19 cellular contexts compared by ENCODE assay signal in the genomic region with DNA sequence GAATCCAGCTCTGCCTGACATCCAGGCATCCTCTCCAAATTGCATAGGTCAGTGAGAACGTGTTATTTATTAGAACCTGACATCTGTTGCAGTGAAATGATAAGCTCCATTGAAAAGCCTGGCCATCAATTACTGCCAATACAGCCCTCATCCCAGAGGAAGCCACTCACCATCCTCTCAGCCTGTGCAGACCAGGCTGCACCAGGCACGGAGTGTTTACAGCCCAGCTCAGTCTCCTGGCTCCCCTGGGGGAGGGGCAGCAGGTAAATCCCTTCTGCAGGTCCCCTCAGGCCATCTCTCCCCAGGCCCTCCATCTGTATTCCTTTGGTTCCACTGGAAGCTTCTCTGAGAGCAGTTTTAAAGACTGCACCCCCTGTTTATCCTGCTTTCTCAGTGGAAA.
"Had no signal": no experiment of that assay in that cellular context is flagged by ENCODE, and none has a peak within 500 bp of the region (broad histone marks: within the 10 kb centered on the region; RNA-seq: fewer than 3 reads in every experiment).

No MANE protein-coding gene starts in this region.

- ATAC-seq: activated CD8-positive, alpha-beta memory T cell treated with anti-CD3 and anti-CD28 coated beads, Interleukin-2, amount 10 ng/mL, durations not matched to agents 7 days and 5 days; activated naive CD4-positive, alpha-beta T cell treated with anti-CD3 and anti-CD28 coated beads, Interleukin-2, amount 50 U/mL, for 72 hours; left cardiac atrium; mucosa of descending colon; naive thymus-derived CD8-positive, alpha-beta T cell; right lobe of liver had no signal

- H3K27ac Mint-ChIP-seq: activated CD8-positive, alpha-beta memory T cell treated with anti-CD3 and anti-CD28 coated beads, Interleukin-2, amount 10 ng/mL, durations not matched to agents 7 days and 5 days; activated T-cell treated with anti-CD3 and anti-CD28 coated beads, Interleukin-2, amount 50 U/mL, for 24 hours; immature natural killer cell; progenitor cell of endocrine pancreas; T-helper 2 cell treated with Interferon-gamma antibody and Interleukin-4, amounts not matched to agents 5 μg/mL and 100 μg/mL, for 36 hours had no signal

- H3K27ac ChIP-seq: breast epithelium, right lobe of liver, spleen, suprapubic skin had no signal

- H3K36me3 ChIP-seq: breast epithelium, right lobe of liver had no signal

- H3K9me3 Mint-ChIP-seq: activated naive CD4-positive, alpha-beta T cell treated with anti-CD3 and anti-CD28 coated beads, Interleukin-2, amount 50 U/mL, for 72 hours had no signal

- H3K4me3 Mint-ChIP-seq: activated CD8-positive, alpha-beta memory T cell treated with anti-CD3 and anti-CD28 coated beads, Interleukin-2, amount 10 ng/mL, durations not matched to agents 7 days and 5 days; activated T-cell treated with anti-CD3 and anti-CD28 coated beads, Interleukin-2, amount 50 U/mL, for 24 hours; immature natural killer cell; naive thymus-derived CD8-positive, alpha-beta T cell; T-helper 2 cell treated with Interferon-gamma antibody and Interleukin-4, amounts not matched to agents 5 μg/mL and 100 μg/mL, for 36 hours had no signal

- H3K9me3 ChIP-seq: breast epithelium, right lobe of liver, suprapubic skin had no signal

- H3K4me1 ChIP-seq: breast epithelium, right lobe of liver, spleen, suprapubic skin had no signal

- DNase-seq: activated CD4-positive, alpha-beta T cell treated with anti-CD3 and anti-CD28 coated beads, Interleukin-2, amount 50 U/mL, for 48 hours; activated CD4-positive, CD25-positive, alpha-beta regulatory T cell treated with anti-CD3 and anti-CD28 coated beads, Interleukin-2, amount 50 U/mL, for 72 hours; activated CD8-positive, alpha-beta memory T cell treated with anti-CD3 and anti-CD28 coated beads, Interleukin-2, amount 10 ng/mL, durations not matched to agents 7 days and 5 days; activated effector memory CD4-positive, alpha-beta T cell treated with anti-CD3 and anti-CD28 coated beads, Interleukin-2, amount 50 U/mL, for 16 hours; activated T-cell treated with anti-CD3 and anti-CD28 coated beads, Interleukin-2, amount 50 U/mL, for 24 hours; immature natural killer cell; left cardiac atrium; mucosa of descending colon; naive thymus-derived CD8-positive, alpha-beta T cell; right lobe of liver; spleen; stimulated activated CD4-positive, alpha-beta T cell treated with anti-CD3 and anti-CD28 coated beads, Interleukin-1b, Interleukin-23, amount 100 ng/mL, for 48 hours; stimulated activated naive CD4-positive, alpha-beta T cell had no signal

- H3K27me3 ChIP-seq: breast epithelium, right lobe of liver, spleen, suprapubic skin had no signal

- H3K4me3 ChIP-seq: breast epithelium, lung, mucosa of descending colon, right lobe of liver, spleen, suprapubic skin had no signal

- H3K27me3 Mint-ChIP-seq: activated CD8-positive, alpha-beta memory T cell treated with anti-CD3 and anti-CD28 coated beads, Interleukin-2, amount 10 ng/mL, durations not matched to agents 7 days and 5 days; activated T-cell treated with anti-CD3 and anti-CD28 coated beads, Interleukin-2, amount 50 U/mL, for 24 hours; naive thymus-derived CD8-positive, alpha-beta T cell; progenitor cell of endocrine pancreas had no signal

- H3K4me1 Mint-ChIP-seq: immature natural killer cell had no signal
